Comparison of ENCODE assay signal across 30 cellular contexts in the genomic region with DNA sequence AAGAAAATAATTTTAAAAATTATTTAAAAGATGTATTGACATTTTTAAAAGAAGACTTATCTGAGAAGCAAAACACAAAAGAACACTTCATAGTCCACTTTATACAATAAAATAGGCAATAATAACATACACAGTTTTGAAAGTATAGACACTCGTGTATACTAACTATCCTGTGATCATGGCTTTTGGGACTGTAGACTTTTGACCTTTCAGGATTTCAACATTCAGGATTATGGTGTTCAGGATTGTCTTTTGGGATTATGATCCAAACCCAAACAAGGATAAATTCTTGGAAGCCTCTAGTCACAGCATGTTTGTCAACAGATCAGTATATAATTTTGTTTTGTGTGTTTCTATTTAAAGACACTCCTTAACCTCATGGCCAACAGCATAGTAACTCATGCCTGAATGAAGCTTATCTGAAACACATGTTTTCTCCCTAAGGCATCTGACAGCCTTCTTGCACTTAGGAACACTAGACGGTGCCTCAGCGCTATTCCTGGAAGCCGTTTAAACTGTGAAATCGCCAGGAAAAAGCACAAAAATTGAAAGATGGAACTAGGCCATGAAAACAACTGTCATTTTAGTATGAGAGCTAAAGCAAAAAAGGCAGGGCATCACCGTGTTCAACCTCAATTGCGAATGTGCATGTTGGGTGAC. TPM values are rescaled to one million over a fixed set of nuclear protein-coding genes. Genes with fewer than 3 reads are reported as not detected.
A peak's percentile ranks its signal among the peaks of the same experiment; 100 is the strongest.
DNase-seq lines count a peak whose midpoint lies in the region; ATAC-seq, FAIRE-seq and TF ChIP-seq lines count a peak whose summit lies in the region.
"Had no signal": no experiment of that assay in that cellular context is flagged by ENCODE, and none has a peak within 500 bp of the region (broad histone marks: within the 10 kb centered on the region; RNA-seq: fewer than 3 reads in every experiment).

No MANE protein-coding gene starts in this region.

- H3K4me2 ChIP-seq in SK-N-SH (no peak overlapping the region), astrocyte (ENCODE audit: low read length) (no peak overlapping the region)
- H3K4me2 ChIP-seq: PC-9 had no signal

- H3K27ac Mint-ChIP-seq in astrocyte (ENCODE audit: unreplicated experiment): no peak overlapping the region
- H3K27ac Mint-ChIP-seq in activated T-cell treated with anti-CD3 and anti-CD28 coated beads, Interleukin-2, amount 50 U/mL, for 24 hours: no peak overlapping the region
- H3K27ac Mint-ChIP-seq: activated naive CD4-positive, alpha-beta T cell treated with anti-CD3 and anti-CD28 coated beads, Interleukin-2, amount 50 U/mL, for 72 hours; activated T-helper 1 cell treated with anti-CD3 and anti-CD28 coated beads, Interleukin-12 subunit alpha, Interleukin-12 subunit beta, Interleukin-2, Interleukin-4 antibody, amounts not matched to agents 30 ng/mL and 10 ng/mL and 1 ng/mL, durations not matched to agents 14 hours and 24 hours and 36 hours; stimulated activated naive CD8-positive, alpha-beta T cell treated with anti-CD3 and anti-CD28 coated beads, Interleukin-15, amount 100 ng/mL, for 72 hours had no signal

- H4K20me1 ChIP-seq in SK-N-SH (ENCODE audit: insufficient read depth): no peaks in the 10 kb centered on the region
- no peaks in the 10 kb centered on the region for H4K20me1 ChIP-seq in astrocyte (ENCODE audit: insufficient read depth, low read length)

- no peak for TF ChIP-seq RAD21 in SK-N-SH (IDR thresholded peaks at IDR 0.05; ENCODE audit: low read length)

- no peak overlapping the region for H3K9ac ChIP-seq in SK-N-SH
- no peak overlapping the region for H3K9ac ChIP-seq in astrocyte (ENCODE audit: low read length)

- H3K9me2 ChIP-seq in SK-N-SH: no peaks in the 10 kb centered on the region

- TF ChIP-seq CTCF in SK-N-SH (IDR thresholded peaks at IDR 0.05): no peak
- TF ChIP-seq CTCF in astrocyte (IDR thresholded peaks at IDR 0.05; ENCODE audit: insufficient read depth, low read depth, low read length): no peak

- POLR2A ChIA-PET in SK-N-SH (lab: Yijun Ruan, JAX): interaction anchor here (0.6 kb wide), 1 partner anchor 263 kb away, joined by 4 read pairs; no protein-coding TSS in a partner anchor

- FAIRE-seq in astrocyte (lab: Jason Lieb, UNC): no peak
- FAIRE-seq: small intestine had no signal

- H3K9me3 ChIP-seq in SK-N-SH (no peaks in the 10 kb centered on the region), astrocyte (ENCODE audit: insufficient read depth, low read depth, low read length) (no peaks in the 10 kb centered on the region)
- H3K9me3 ChIP-seq: thyroid gland, vagina had no signal

- H3K4me1 ChIP-seq in SK-N-SH (ENCODE audit: control insufficient read depth in 1 of 2, insufficient read depth in 2 of 2, low read depth in 1 of 2, low read length in 1 of 2) (peaks cover 0 to 3% of the 10 kb centered on the region in 2 experiments; a peak in 1 of 4 replicates), astrocyte (ENCODE audit: insufficient read depth, low read length) (no peaks in the 10 kb centered on the region)
- H3K4me1 ChIP-seq: vagina had no signal

- intact Hi-C loops in left cardiac atrium (cut with DNase I): no loop called here

- no peaks in the 10 kb centered on the region for H3K36me3 Mint-ChIP-seq in astrocyte (ENCODE audit: low read depth, unreplicated experiment)
- H3K36me3 Mint-ChIP-seq in activated T-cell treated with anti-CD3 and anti-CD28 coated beads, Interleukin-2, amount 50 U/mL, for 24 hours (ENCODE audit: low read depth): peaks cover 18% of the 10 kb centered on the region

- H3K27ac ChIP-seq in SK-N-SH (ENCODE audit: low read depth in 2 of 2, low read length in 1 of 2) (no peak overlapping the region), astrocyte (ENCODE audit: low read depth, low read length) (no peak overlapping the region)
- H3K27ac ChIP-seq: 22Rv1, dorsolateral prefrontal cortex, PC-9, thyroid gland, vagina had no signal

- no peaks in the 10 kb centered on the region for H3K27me3 Mint-ChIP-seq in astrocyte (ENCODE audit: low read depth, unreplicated experiment)
- H3K27me3 Mint-ChIP-seq in activated T-cell treated with anti-CD3 and anti-CD28 coated beads, Interleukin-2, amount 50 U/mL, for 24 hours: no peaks in the 10 kb centered on the region
- H3K27me3 Mint-ChIP-seq: CD4-positive, alpha-beta memory T cell; stimulated activated naive CD8-positive, alpha-beta T cell treated with anti-CD3 and anti-CD28 coated beads, Interleukin-15, amount 100 ng/mL, for 72 hours had no signal

- H3K79me2 ChIP-seq in SK-N-SH (ENCODE audit: insufficient read depth): no peaks in the 10 kb centered on the region
- H3K79me2 ChIP-seq in astrocyte (ENCODE audit: insufficient read depth, low read length): no peaks in the 10 kb centered on the region

- no peak overlapping the region for H3K4me3 Mint-ChIP-seq in astrocyte (ENCODE audit: unreplicated experiment)
- H3K4me3 Mint-ChIP-seq in activated T-cell treated with anti-CD3 and anti-CD28 coated beads, Interleukin-2, amount 50 U/mL, for 24 hours: no peak overlapping the region
- H3K4me3 Mint-ChIP-seq: activated T-helper 1 cell treated with anti-CD3 and anti-CD28 coated beads, Interleukin-12 subunit alpha, Interleukin-12 subunit beta, Interleukin-2, Interleukin-4 antibody, amounts not matched to agents 30 ng/mL and 10 ng/mL and 1 ng/mL, durations not matched to agents 14 hours and 24 hours and 36 hours; CD4-positive, alpha-beta memory T cell; stimulated activated naive CD8-positive, alpha-beta T cell treated with anti-CD3 and anti-CD28 coated beads, Interleukin-15, amount 100 ng/mL, for 72 hours had no signal

- peaks cover 7% of the 10 kb centered on the region for H3K4me1 Mint-ChIP-seq in astrocyte (ENCODE audit: low read depth, unreplicated experiment)
- H3K4me1 Mint-ChIP-seq in activated T-cell treated with anti-CD3 and anti-CD28 coated beads, Interleukin-2, amount 50 U/mL, for 24 hours (ENCODE audit: low read depth): peaks cover 21% of the 10 kb centered on the region

- H3F3A ChIP-seq in SK-N-SH (replicated peaks; ENCODE audit: insufficient read depth): no peaks in the 10 kb centered on the region

- H3K9me3 Mint-ChIP-seq in astrocyte (ENCODE audit: unreplicated experiment): no peaks in the 10 kb centered on the region
- no peaks in the 10 kb centered on the region for H3K9me3 Mint-ChIP-seq in activated T-cell treated with anti-CD3 and anti-CD28 coated beads, Interleukin-2, amount 50 U/mL, for 24 hours
- H3K9me3 Mint-ChIP-seq: activated naive CD4-positive, alpha-beta T cell treated with anti-CD3 and anti-CD28 coated beads, Interleukin-2, amount 50 U/mL, for 72 hours; activated T-helper 1 cell treated with anti-CD3 and anti-CD28 coated beads, Interleukin-12 subunit alpha, Interleukin-12 subunit beta, Interleukin-2, Interleukin-4 antibody, amounts not matched to agents 30 ng/mL and 10 ng/mL and 1 ng/mL, durations not matched to agents 14 hours and 24 hours and 36 hours; stimulated activated naive CD8-positive, alpha-beta T cell treated with anti-CD3 and anti-CD28 coated beads, Interleukin-15, amount 100 ng/mL, for 72 hours had no signal

- H3K27me3 ChIP-seq in SK-N-SH (ENCODE audit: insufficient read depth) (no peaks in the 10 kb centered on the region), astrocyte (ENCODE audit: insufficient read depth, low read length) (no peaks in the 10 kb centered on the region)
- H3K27me3 ChIP-seq: dorsolateral prefrontal cortex, thyroid gland, vagina had no signal

- ATAC-seq in SK-N-SH treated with all-trans-retinoic acid at 6 μM for 48 hours (no peak), left cardiac atrium (peak; percentile 15 to 54), GM19023 (IDR thresholded peaks at IDR 0.05; ENCODE audit: unreplicated experiment) (no peak), HG02970 (IDR thresholded peaks at IDR 0.05; ENCODE audit: low FRiP score, unreplicated experiment) (no peak)
- ATAC-seq: activated naive CD4-positive, alpha-beta T cell treated with anti-CD3 and anti-CD28 coated beads, Interleukin-2, amount 50 U/mL, for 72 hours; left lobe of liver; stimulated activated naive CD8-positive, alpha-beta T cell treated with anti-CD3 and anti-CD28 coated beads, Interleukin-15, amount 100 ng/mL, for 72 hours had no signal

- no peak for TF ChIP-seq EP300 in SK-N-SH (IDR thresholded peaks at IDR 0.05; ENCODE audit: borderline replicate concordance in 1 of 2, low read depth in 1 of 2, low read length in 1 of 2)

- CTCF ChIA-PET in SK-N-SH (lab: Yijun Ruan, JAX): no interaction called here

- 85% methylated on average over 7 of the region's 7 CpGs for WGBS in SK-N-SH (ENCODE audit: low lambda C conversion rate)

- H3K36me3 ChIP-seq in SK-N-SH (replicated peaks in 1 of 2; ENCODE audit: control insufficient read depth in 1 of 2, insufficient read depth in 2 of 2, low read length in 1 of 2): no peaks in the 10 kb centered on the region
- H3K36me3 ChIP-seq in astrocyte (ENCODE audit: insufficient read depth, low read length): no peaks in the 10 kb centered on the region
- H3K36me3 ChIP-seq: thyroid gland, vagina had no signal

- H2AFZ ChIP-seq in SK-N-SH (ENCODE audit: low read depth): no peak overlapping the region
- H2AFZ ChIP-seq in astrocyte (ENCODE audit: low read depth, low read length): no peak overlapping the region
- H2AFZ ChIP-seq: PC-9 had no signal

- H3K4me3 ChIP-seq in SK-N-SH (ENCODE audit: low read depth in 2 of 2, low read length in 1 of 2) (no peak overlapping the region), astrocyte (ENCODE audit: insufficient read depth, low read depth, low read length) (no peak overlapping the region)
- H3K4me3 ChIP-seq: dorsolateral prefrontal cortex, PC-9, thyroid gland, vagina had no signal

- DNase-seq in SK-N-SH: no peak
- DNase-seq in astrocyte (ENCODE audit: low read depth): peak; percentile 34
- no peak for DNase-seq in left cardiac atrium
- peak; percentile 9 for DNase-seq in retina
- no peak for DNase-seq in activated T-cell treated with anti-CD3 and anti-CD28 coated beads, Interleukin-2, amount 50 U/mL, for 24 hours
- DNase-seq: activated CD4-positive, alpha-beta T cell treated with anti-CD3 and anti-CD28 coated beads, Interleukin-2, amount 50 U/mL, for 4 hours; CD4-positive, alpha-beta memory T cell; dorsolateral prefrontal cortex; HCEC 1CT; head of caudate nucleus; KBM-7; mesendoderm; NCI-H1105 treated with DMSO at 0.1 percent for 48 hours; NCI-H1930; NCI-H526; NK-92 treated with Interleukin-12 subunit alpha and Interleukin-12 subunit beta, amount 100 ng/mL, for 24 hours; PC-9; SIG-M5; small intestine; stimulated activated naive CD8-positive, alpha-beta T cell treated with anti-CD3 and anti-CD28 coated beads, Interleukin-15, amount 100 ng/mL, for 72 hours; T-helper 1 cell; thyroid gland had no signal

TF ChIP-seq in SK-N-SH, 30 proteins besides CTCF, POLR2A, EP300 and RAD21:
- TF ChIP-seq MXI1 (IDR thresholded peaks at IDR 0.05; ENCODE audit: low read depth, low read length) (0 out of 2 replicates have a peak, but pooled peaks have one; percentile 16), EZH2phosphoT487 (IDR thresholded peaks at IDR 0.05; ENCODE audit: borderline replicate concordance, low read depth) (no peak)

RNA-seq across cellular contexts. Expression of a gene that starts 29.9 kb away (rescaled TPM):
- 5.9 and 7.5 TPM in 2 replicates for polyA plus RNA-seq in SK-N-SH (2012; rRNA removed)
- polyA plus RNA-seq in SK-N-SH (2012; cell fraction: cytosol; rRNA removed): 5.7 and 6.2 TPM in 2 replicates
- polyA plus RNA-seq in SK-N-SH (2012; cell fraction: nucleus; rRNA removed): 20.4 and 29.3 TPM in 2 replicates
- total RNA-seq in astrocyte (2.7 and 4.1 TPM in 2 replicates), left cardiac atrium (10 to 100 TPM; 10.3 to 11.5 TPM)

Comparison
In these comparisons a context has a peak if more than half of its experiments do, and no peak if none do; other contexts are left out.
1. DNase-seq: peak in astrocyte (single experiment) and retina (single experiment); none in SK-N-SH (single experiment), left cardiac atrium (single experiment) and activated T-cell treated with anti-CD3 and anti-CD28 coated beads, Interleukin-2, amount 50 U/mL, for 24 hours (single experiment).
2. ATAC-seq: peak in left cardiac atrium (2 of 2); none in SK-N-SH treated with all-trans-retinoic acid at 6 μM for 48 hours (single experiment), GM19023 (single experiment) and HG02970 (single experiment).